In the genomic region with DNA sequence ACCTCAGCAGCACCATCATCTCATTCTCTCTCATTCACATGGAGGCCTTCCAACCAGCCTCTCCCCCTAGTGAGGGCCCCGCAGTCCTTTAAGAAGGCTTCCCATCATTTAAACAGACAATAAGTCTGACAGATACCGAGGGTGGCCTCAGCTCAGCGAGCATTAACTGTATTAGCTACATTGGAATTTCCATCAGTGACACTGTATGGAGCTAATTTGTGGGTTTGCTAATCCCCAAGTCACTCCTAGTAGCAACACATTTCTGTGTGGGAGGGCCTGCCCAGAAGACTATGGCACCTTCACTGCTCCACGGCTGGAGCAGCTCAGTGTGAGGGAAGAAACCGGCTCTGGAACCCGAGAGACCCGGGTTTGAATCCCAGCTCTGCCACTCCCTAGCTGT, we compare ENCODE assay signal across 21 cellular contexts.
A peak's percentile ranks its signal among the peaks of the same experiment; 100 is the strongest.
DNase-seq lines count a peak whose midpoint lies in the region; TF ChIP-seq lines count a peak whose summit lies in the region.
"Had no signal": no experiment of that assay in that cellular context is flagged by ENCODE, and none has a peak within 500 bp of the region (broad histone marks: within the 10 kb centered on the region; RNA-seq: fewer than 3 reads in every experiment).

No MANE protein-coding gene starts in this region.

- no peaks in the 10 kb centered on the region for H3K9me3 Mint-ChIP-seq in nephron
- no peaks in the 10 kb centered on the region for H3K9me3 Mint-ChIP-seq in immature natural killer cell
- H3K9me3 Mint-ChIP-seq: CD8-positive, alpha-beta memory T cell had no signal

- no peak for TF ChIP-seq EP300 in transverse colon (IDR thresholded peaks at IDR 0.05; ENCODE audit: low read depth)

- TF ChIP-seq POLR2A in transverse colon (IDR thresholded peaks at IDR 0.05): no peak

- H3K27ac ChIP-seq in substantia nigra (ENCODE audit: low read depth, low read length, poor library complexity, severe bottlenecking) (peak overlapping the region; percentile 31), transverse colon (no peak overlapping the region)
- H3K27ac ChIP-seq: 22Rv1, C4-2B, HL-60, SJCRH30 had no signal

- WGBS in transverse colon (ENCODE audit: low coverage in 1 of 2), 2 donors: 72% methylated on average over 7 of the region's 7 CpGs; no CpG with 5 or more reads in 1 of the 2 donors

- no peaks in the 10 kb centered on the region for H3K4me1 ChIP-seq in transverse colon
- H3K4me1 ChIP-seq: SJCRH30 had no signal

- no peaks in the 10 kb centered on the region for H3K9me3 ChIP-seq in transverse colon
- H3K9me3 ChIP-seq: SJCRH30 had no signal

- H3K36me3 Mint-ChIP-seq in nephron (ENCODE audit: low read depth): no peaks in the 10 kb centered on the region
- H3K36me3 Mint-ChIP-seq in immature natural killer cell: peaks cover 0 to 14% (median 0%) of the 10 kb centered on the region in 3 donors

- H3K4me1 Mint-ChIP-seq in nephron (peaks cover 5% of the 10 kb centered on the region), immature natural killer cell (peaks cover 30 to 58% of the 10 kb centered on the region in 2 donors)

- H3K27ac Mint-ChIP-seq in nephron (peak overlapping the region in 2 of 3 experiments; percentile 70 to 83), immature natural killer cell (no peak overlapping the region)

- H3K4me3 Mint-ChIP-seq in nephron (no peak overlapping the region), immature natural killer cell (no peak overlapping the region)
- H3K4me3 Mint-ChIP-seq: CD8-positive, alpha-beta memory T cell had no signal

- intact Hi-C loops in transverse colon (cut with DNase I; ENCODE audit: low total_unique reads): no loop called here

- no peak overlapping the region for H3K4me3 ChIP-seq in transverse colon
- H3K4me3 ChIP-seq: SJCRH30 had no signal

- H3K36me3 ChIP-seq in transverse colon: no peaks in the 10 kb centered on the region
- H3K36me3 ChIP-seq: SJCRH30 had no signal

- in situ Hi-C loops in transverse colon (cut with MboI; ENCODE audit: low pct_ligation_motif_present in 1 of 4, low pct_unique_long_range_greater_than_20kb in 1 of 4, low sequenced_read_pairs in 3 of 4): no loop called here

- TF ChIP-seq CTCF in nephron (IDR thresholded peaks at IDR 0.05; ENCODE audit: unreplicated experiment in 3 of 3) (no peak), transverse colon (IDR thresholded peaks at IDR 0.05) (no peak)

- H3K27me3 ChIP-seq in transverse colon: no peaks in the 10 kb centered on the region
- H3K27me3 ChIP-seq: SJCRH30 had no signal

- H3K27me3 Mint-ChIP-seq in nephron (ENCODE audit: low read depth): peaks cover 6% of the 10 kb centered on the region
- H3K27me3 Mint-ChIP-seq in immature natural killer cell (ENCODE audit: low read depth in 3 of 3): peaks cover 0 to 4% (median 0%) of the 10 kb centered on the region in 3 donors
- H3K27me3 Mint-ChIP-seq: CD8-positive, alpha-beta memory T cell had no signal

- DNase-seq in NCI-H82 (lab: John Stamatoyannopoulos, UW) (peak; percentile 65), NCI-H82 treated with DMSO at 0.1 percent for 48 hours (lab: John Stamatoyannopoulos, UW; ENCODE audit: unreplicated experiment) (no peak), NCI-H69 (lab: John Stamatoyannopoulos, UW) (peak; percentile 27), substantia nigra (lab: John Stamatoyannopoulos, UW) (no peak), immature natural killer cell (no peak), transverse colon (no peak)
- DNase-seq in activated effector memory CD4-positive, alpha-beta T cell treated with Interleukin-2 at 50 U/mL for 16 hours: no peak
- DNase-seq: CD8-positive, alpha-beta memory T cell; GF-D8; H7; KBM-7; NCI-H1436 treated with DMSO at 0.1 percent for 48 hours; NCI-H2029; NCI-H226; NCI-H510A treated with DMSO at 0.1 percent for 48 hours; NCI-H774; SJCRH30 had no signal

Comparison
In these comparisons a context has a peak if more than half of its experiments do, and no peak if none do; other contexts are left out.
1. DNase-seq: peak in NCI-H82 (single experiment) and NCI-H69 (single experiment); none in NCI-H82 treated with DMSO at 0.1 percent for 48 hours (single experiment), substantia nigra (0 of 49), activated effector memory CD4-positive, alpha-beta T cell treated with Interleukin-2 at 50 U/mL for 16 hours (single experiment), immature natural killer cell (0 of 3) and transverse colon (single experiment).
2. H3K27ac Mint-ChIP-seq: peak in nephron (2 of 3); none in immature natural killer cell (0 of 6).